Comparison of ENCODE assay signal across 23 cellular contexts in the genomic region with DNA sequence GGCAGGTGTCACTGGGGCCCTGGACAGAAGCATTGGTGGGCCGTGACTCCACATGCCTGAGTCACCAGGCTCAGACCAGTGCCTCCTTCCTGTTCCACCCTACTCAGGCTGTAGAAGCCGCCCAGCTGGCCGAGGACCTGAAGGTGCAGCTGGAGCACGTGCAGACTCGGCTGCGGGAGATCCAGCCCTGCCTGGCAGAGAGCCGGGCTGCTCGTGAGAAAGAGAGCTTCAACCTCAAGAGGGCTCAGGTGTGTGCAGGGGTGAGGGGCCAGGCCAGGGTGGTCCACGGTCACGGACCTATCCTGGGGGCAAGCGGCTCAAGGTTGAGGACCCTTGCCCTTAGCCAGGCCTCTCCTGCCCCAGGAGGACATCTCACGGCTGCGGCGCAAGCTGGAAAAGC.
"Had no signal": no experiment of that assay in that cellular context is flagged by ENCODE, and none has a peak within 500 bp of the region (broad histone marks: within the 10 kb centered on the region; RNA-seq: fewer than 3 reads in every experiment).

No MANE protein-coding gene starts in this region.

- ATAC-seq: activated T-helper 17 cell treated with anti-CD3 and anti-CD28 coated beads, Interleukin-2, amount 50 U/mL, for 72 hours; gastroesophageal sphincter; heart right ventricle; left cardiac atrium; lower lobe of right lung; natural killer cell treated with Interleukin-12 subunit alpha and Interleukin-12 subunit beta and Interleukin-15 and Interleukin-18, amount 100 ng/mL, for 72 hours had no signal

- H3K4me1 ChIP-seq: colonic mucosa had no signal

- DNase-seq: activated CD4-positive, alpha-beta T cell treated with anti-CD3 and anti-CD28 coated beads for 1 hour; activated naive CD4-positive, alpha-beta T cell treated with Interleukin-2 at 50 U/mL for 16 hours; activated T-cell treated with anti-CD3 and anti-CD28 coated beads for 4 hours; anterior cingulate cortex; caudate nucleus; colonic mucosa; heart right ventricle; immature natural killer cell; left cardiac atrium; lower lobe of right lung; retina; stimulated activated naive CD4-positive, alpha-beta T cell treated with Interleukin-2 at 50 U/mL for 16 hours; substantia nigra; T-helper 2 cell; WERI-Rb-1 had no signal

- H3K27ac Mint-ChIP-seq: natural killer cell treated with Interleukin-12 subunit alpha and Interleukin-12 subunit beta and Interleukin-15 and Interleukin-18, amount 100 ng/mL, for 72 hours had no signal

- H3K4me3 Mint-ChIP-seq: activated T-helper 17 cell treated with anti-CD3 and anti-CD28 coated beads, Interleukin-2, amount 50 U/mL, for 72 hours; immature natural killer cell; natural killer cell treated with Interleukin-12 subunit alpha and Interleukin-12 subunit beta and Interleukin-15 and Interleukin-18, amount 100 ng/mL, for 72 hours had no signal

- H3K4me3 ChIP-seq: colonic mucosa, esophagus muscularis mucosa, gastroesophageal sphincter, heart right ventricle, lower lobe of right lung, tibial nerve had no signal

- H3K27me3 ChIP-seq: colonic mucosa, esophagus muscularis mucosa, gastroesophageal sphincter, heart right ventricle, tibial nerve had no signal

- H3K9me3 Mint-ChIP-seq: activated T-helper 17 cell treated with anti-CD3 and anti-CD28 coated beads, Interleukin-2, amount 50 U/mL, for 72 hours; brain; natural killer cell treated with Interleukin-12 subunit alpha and Interleukin-12 subunit beta and Interleukin-15 and Interleukin-18, amount 100 ng/mL, for 72 hours had no signal

- H3K27me3 Mint-ChIP-seq: activated T-helper 17 cell treated with anti-CD3 and anti-CD28 coated beads, Interleukin-2, amount 50 U/mL, for 72 hours; brain had no signal

- FAIRE-seq: endometrium, urothelium cell line had no signal

- H3K9me3 ChIP-seq: colonic mucosa, esophagus muscularis mucosa, gastroesophageal sphincter, heart right ventricle, lower lobe of right lung, tibial nerve had no signal

- H3K27ac ChIP-seq: colonic mucosa, esophagus muscularis mucosa, gastroesophageal sphincter, lower lobe of right lung, tibial nerve, WERI-Rb-1 had no signal
